In genomic region chr12:6494968-6495367, GRCh38 we compare ENCODE assay signal across 1 cellular context.
TF ChIP-seq lines count a peak whose summit lies in the region.

No MANE protein-coding gene starts in this region.

TF ChIP-seq in HCT116, 20 proteins besides CTCF, POLR2A, EP300 and RAD21 (continued from another document):
- TF ChIP-seq, protein P1, sequence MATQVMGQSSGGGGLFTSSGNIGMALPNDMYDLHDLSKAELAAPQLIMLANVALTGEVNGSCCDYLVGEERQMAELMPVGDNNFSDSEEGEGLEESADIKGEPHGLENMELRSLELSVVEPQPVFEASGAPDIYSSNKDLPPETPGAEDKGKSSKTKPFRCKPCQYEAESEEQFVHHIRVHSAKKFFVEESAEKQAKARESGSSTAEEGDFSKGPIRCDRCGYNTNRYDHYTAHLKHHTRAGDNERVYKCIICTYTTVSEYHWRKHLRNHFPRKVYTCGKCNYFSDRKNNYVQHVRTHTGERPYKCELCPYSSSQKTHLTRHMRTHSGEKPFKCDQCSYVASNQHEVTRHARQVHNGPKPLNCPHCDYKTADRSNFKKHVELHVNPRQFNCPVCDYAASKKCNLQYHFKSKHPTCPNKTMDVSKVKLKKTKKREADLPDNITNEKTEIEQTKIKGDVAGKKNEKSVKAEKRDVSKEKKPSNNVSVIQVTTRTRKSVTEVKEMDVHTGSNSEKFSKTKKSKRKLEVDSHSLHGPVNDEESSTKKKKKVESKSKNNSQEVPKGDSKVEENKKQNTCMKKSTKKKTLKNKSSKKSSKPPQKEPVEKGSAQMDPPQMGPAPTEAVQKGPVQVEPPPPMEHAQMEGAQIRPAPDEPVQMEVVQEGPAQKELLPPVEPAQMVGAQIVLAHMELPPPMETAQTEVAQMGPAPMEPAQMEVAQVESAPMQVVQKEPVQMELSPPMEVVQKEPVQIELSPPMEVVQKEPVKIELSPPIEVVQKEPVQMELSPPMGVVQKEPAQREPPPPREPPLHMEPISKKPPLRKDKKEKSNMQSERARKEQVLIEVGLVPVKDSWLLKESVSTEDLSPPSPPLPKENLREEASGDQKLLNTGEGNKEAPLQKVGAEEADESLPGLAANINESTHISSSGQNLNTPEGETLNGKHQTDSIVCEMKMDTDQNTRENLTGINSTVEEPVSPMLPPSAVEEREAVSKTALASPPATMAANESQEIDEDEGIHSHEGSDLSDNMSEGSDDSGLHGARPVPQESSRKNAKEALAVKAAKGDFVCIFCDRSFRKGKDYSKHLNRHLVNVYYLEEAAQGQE (IDR thresholded peaks at IDR 0.05; ENCODE audit: low read depth), result no peak
- TF ChIP-seq, protein P2, sequence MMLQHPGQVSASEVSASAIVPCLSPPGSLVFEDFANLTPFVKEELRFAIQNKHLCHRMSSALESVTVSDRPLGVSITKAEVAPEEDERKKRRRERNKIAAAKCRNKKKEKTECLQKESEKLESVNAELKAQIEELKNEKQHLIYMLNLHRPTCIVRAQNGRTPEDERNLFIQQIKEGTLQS (IDR thresholded peaks at IDR 0.05), result no peak
- TF ChIP-seq FOSL1 (IDR thresholded peaks at IDR 0.05; ENCODE audit: low read depth), result no peak
- no peak for TF ChIP-seq CBX3 (IDR thresholded peaks at IDR 0.05; ENCODE audit: low read depth)
- no peak for TF ChIP-seq ZNF274 (IDR thresholded peaks at IDR 0.05; ENCODE audit: low read depth, low read length)
- TF ChIP-seq YY1 (IDR thresholded peaks at IDR 0.05; ENCODE audit: extremely low read depth, insufficient replicate concordance, low read depth, low read length), result no peak
- TF ChIP-seq, protein P3, sequence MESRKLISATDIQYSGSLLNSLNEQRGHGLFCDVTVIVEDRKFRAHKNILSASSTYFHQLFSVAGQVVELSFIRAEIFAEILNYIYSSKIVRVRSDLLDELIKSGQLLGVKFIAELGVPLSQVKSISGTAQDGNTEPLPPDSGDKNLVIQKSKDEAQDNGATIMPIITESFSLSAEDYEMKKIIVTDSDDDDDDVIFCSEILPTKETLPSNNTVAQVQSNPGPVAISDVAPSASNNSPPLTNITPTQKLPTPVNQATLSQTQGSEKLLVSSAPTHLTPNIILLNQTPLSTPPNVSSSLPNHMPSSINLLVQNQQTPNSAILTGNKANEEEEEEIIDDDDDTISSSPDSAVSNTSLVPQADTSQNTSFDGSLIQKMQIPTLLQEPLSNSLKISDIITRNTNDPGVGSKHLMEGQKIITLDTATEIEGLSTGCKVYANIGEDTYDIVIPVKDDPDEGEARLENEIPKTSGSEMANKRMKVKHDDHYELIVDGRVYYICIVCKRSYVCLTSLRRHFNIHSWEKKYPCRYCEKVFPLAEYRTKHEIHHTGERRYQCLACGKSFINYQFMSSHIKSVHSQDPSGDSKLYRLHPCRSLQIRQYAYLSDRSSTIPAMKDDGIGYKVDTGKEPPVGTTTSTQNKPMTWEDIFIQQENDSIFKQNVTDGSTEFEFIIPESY (IDR thresholded peaks at IDR 0.05; ENCODE audit: extremely low read depth, insufficient replicate concordance, low read length), result no peak
- no peak for TF ChIP-seq JUND (IDR thresholded peaks at IDR 0.05)
- no peak for TF ChIP-seq POLR2AphosphoS5 (IDR thresholded peaks at IDR 0.05; ENCODE audit: low read depth, low read length)
- no peak for TF ChIP-seq CEBPB (IDR thresholded peaks at IDR 0.05; ENCODE audit: low read depth)
- TF ChIP-seq SRF (IDR thresholded peaks at IDR 0.05; ENCODE audit: low read depth), result no peak
- no peak for TF ChIP-seq TCF7L2 (IDR thresholded peaks at IDR 0.05; ENCODE audit: borderline replicate concordance, extremely low read depth, insufficient read depth, insufficient read length)
- no peak for TF ChIP-seq MAX (IDR thresholded peaks at IDR 0.05)
- TF ChIP-seq SP1 (IDR thresholded peaks at IDR 0.05; ENCODE audit: low read depth), result no peak
TF ChIP-seq in HCT116: peak in this region for 0.
